Comparison of ENCODE assay signal across 8 cellular contexts in the genomic region with DNA sequence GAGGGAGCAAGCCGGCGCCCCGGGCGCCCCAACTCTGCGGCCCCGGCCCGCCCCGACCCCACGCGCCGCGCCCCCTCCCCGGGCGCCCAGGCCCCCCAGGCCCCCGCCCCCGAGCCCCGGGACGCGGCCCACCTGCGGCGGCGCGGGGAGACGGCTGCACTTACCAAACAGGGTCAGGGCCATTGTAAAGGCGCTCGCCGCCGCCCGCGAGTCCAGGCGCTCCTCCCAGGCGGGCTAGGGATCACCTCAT. TPM values are rescaled to one million over a fixed set of nuclear protein-coding genes. Genes with fewer than 3 reads are reported as not detected.
A peak's percentile ranks its signal among the peaks of the same experiment; 100 is the strongest.
DNase-seq lines count a peak whose midpoint lies in the region; ATAC-seq and TF ChIP-seq lines count a peak whose summit lies in the region.

No MANE protein-coding gene starts in this region.

- peaks cover 71 to 83% (median 77%) of the 10 kb centered on the region in 3 donors for H3K27me3 Mint-ChIP-seq in CD14-positive monocyte (ENCODE audit: low read depth in 3 of 3)
- peaks cover 50 to 72% (median 59%) of the 10 kb centered on the region in 5 donors for H3K27me3 Mint-ChIP-seq in naive thymus-derived CD4-positive, alpha-beta T cell

- no peaks in the 10 kb centered on the region for H3K9me3 ChIP-seq in effector memory CD4-positive, alpha-beta T cell (ENCODE audit: control insufficient read depth, low read length)
- H3K9me3 ChIP-seq in naive thymus-derived CD4-positive, alpha-beta T cell (ENCODE audit: control insufficient read depth in 2 of 3, low read length in 3 of 3) = no peaks in the 10 kb centered on the region

- peaks cover 4% of the 10 kb centered on the region for H3K4me1 ChIP-seq in effector memory CD4-positive, alpha-beta T cell (ENCODE audit: control insufficient read depth, insufficient read depth, low read length, poor library complexity, severe bottlenecking)
- H3K4me1 ChIP-seq in naive thymus-derived CD4-positive, alpha-beta T cell (ENCODE audit: control insufficient read depth in 2 of 2, insufficient read depth in 2 of 2, low read length in 2 of 2) = peaks cover 0 to 6% of the 10 kb centered on the region in 2 donors

- H3K27ac Mint-ChIP-seq in CD14-positive monocyte = no peak overlapping the region
- peak overlapping the region in 2 of 9 donors; percentile 29 to 34 for H3K27ac Mint-ChIP-seq in naive thymus-derived CD4-positive, alpha-beta T cell

- peaks cover 4% of the 10 kb centered on the region for H3K4me1 Mint-ChIP-seq in CD14-positive monocyte
- H3K4me1 Mint-ChIP-seq in naive thymus-derived CD4-positive, alpha-beta T cell = peaks cover 0 to 12% (median 5%) of the 10 kb centered on the region in 7 donors

- POLR2A ChIA-PET in naive thymus-derived CD4-positive, alpha-beta T cell (lab: Charles Lee) = no interaction called here

- H3K4me3 ChIP-seq in effector memory CD4-positive, alpha-beta T cell (ENCODE audit: insufficient read depth, low read depth, low read length, poor library complexity, severe bottlenecking) = peak overlapping the region; percentile 87
- peak overlapping the region; percentile 55 for H3K4me3 ChIP-seq in naive thymus-derived CD4-positive, alpha-beta T cell (ENCODE audit: low read length)

- TF ChIP-seq CTCF in CD14-positive monocyte (IDR thresholded peaks at IDR 0.05) = no peak

- H3K27ac ChIP-seq in effector memory CD4-positive, alpha-beta T cell (ENCODE audit: insufficient read depth, low read length, poor library complexity, severe bottlenecking) = no peak overlapping the region
- H3K27ac ChIP-seq in naive thymus-derived CD4-positive, alpha-beta T cell (ENCODE audit: low read depth, low read length) = no peak overlapping the region

- CTCF ChIA-PET in naive thymus-derived CD4-positive, alpha-beta T cell (lab: Charles Lee) = no interaction called here

- H3K36me3 Mint-ChIP-seq in CD14-positive monocyte = peaks cover 4% of the 10 kb centered on the region in 2 donors
- peaks cover 0 to under 1% (median 0%) of the 10 kb centered on the region in 5 donors for H3K36me3 Mint-ChIP-seq in naive thymus-derived CD4-positive, alpha-beta T cell

- DNase-seq in CD14-positive monocyte (ENCODE audit: low spot score) (no peak), NCI-H510A treated with DMSO at 0.1 percent for 48 hours (lab: John Stamatoyannopoulos, UW) (peak; percentile 93), NCI-H1436 treated with DMSO at 0.1 percent for 48 hours (lab: John Stamatoyannopoulos, UW) (no peak)
- no peak for DNase-seq in effector memory CD4-positive, alpha-beta T cell
- no peak for DNase-seq in naive thymus-derived CD4-positive, alpha-beta T cell

- H3K36me3 ChIP-seq in effector memory CD4-positive, alpha-beta T cell (ENCODE audit: control insufficient read depth, insufficient read depth, low read length) = no peaks in the 10 kb centered on the region
- no peaks in the 10 kb centered on the region for H3K36me3 ChIP-seq in naive thymus-derived CD4-positive, alpha-beta T cell (ENCODE audit: control insufficient read depth in 2 of 3, insufficient read depth in 3 of 3, low read length in 3 of 3)

- intact Hi-C loops in CD14-positive monocyte (cut with micrococcal nuclease) = no loop called here
- intact Hi-C loops in naive thymus-derived CD4-positive, alpha-beta T cell (cut with micrococcal nuclease) = loop anchor here in 1 of 2 donors (10.0 kb wide), 1 partner anchor 610 kb away; a partner anchor contains a TSS

- H3K4me3 Mint-ChIP-seq in CD14-positive monocyte = peak overlapping the region; percentile 73 to 84
- peak overlapping the region; percentile 82 to 88 (median 84) for H3K4me3 Mint-ChIP-seq in naive thymus-derived CD4-positive, alpha-beta T cell

- ATAC-seq in GM21515 (IDR thresholded peaks at IDR 0.05; ENCODE audit: unreplicated experiment) (peak; percentile 31), HG03521 (IDR thresholded peaks at IDR 0.05; ENCODE audit: unreplicated experiment) (no peak), GM21825 (IDR thresholded peaks at IDR 0.05; ENCODE audit: unreplicated experiment) (no peak)
- no peak for ATAC-seq in naive thymus-derived CD4-positive, alpha-beta T cell

- H3K27me3 ChIP-seq in effector memory CD4-positive, alpha-beta T cell (replicated peaks; ENCODE audit: control insufficient read depth, insufficient read depth, low read length, poor library complexity, severe bottlenecking) = peaks cover 11% of the 10 kb centered on the region
- H3K27me3 ChIP-seq in naive thymus-derived CD4-positive, alpha-beta T cell (ENCODE audit: control insufficient read depth in 2 of 2, insufficient read depth in 2 of 2, low read length in 2 of 2) = peaks cover 9 to 14% of the 10 kb centered on the region in 2 donors

- H3K9me3 Mint-ChIP-seq in CD14-positive monocyte = peaks cover 0 to 8% (median 2%) of the 10 kb centered on the region in 7 donors
- H3K9me3 Mint-ChIP-seq in naive thymus-derived CD4-positive, alpha-beta T cell = no peaks in the 10 kb centered on the region

RNA-seq across cellular contexts. Expression of a gene that starts 0.5 kb away (rescaled TPM):
- polyA plus RNA-seq in CD14-positive monocyte = not detected
- 1 to 10 TPM in 4 of 5 experiments, under 1 TPM in 1; 0.81 to 3.5 (median 2.3) TPM for total RNA-seq in naive thymus-derived CD4-positive, alpha-beta T cell
- polyA plus RNA-seq in naive thymus-derived CD4-positive, alpha-beta T cell = 1 to 10 TPM; 1.1 to 1.3 TPM
